In genomic region chr6:11115808-11116536, GRCh38 we compare ENCODE assay signal across 10 cellular contexts. TPM values are rescaled to one million over a fixed set of nuclear protein-coding genes. Genes with fewer than 3 reads are reported as not detected.
A peak's percentile ranks its signal among the peaks of the same experiment; 100 is the strongest.
DNase-seq lines count a peak whose midpoint lies in the region; ATAC-seq and TF ChIP-seq lines count a peak whose summit lies in the region.
"Not testable (repeated sequence)": the region's sequence is repeated elsewhere in the genome, so short reads cannot be mapped to it uniquely, and the experiment has no call there.
"Had no signal": no experiment of that assay in that cellular context is flagged by ENCODE, and none has a peak within 500 bp of the region (broad histone marks: within the 10 kb centered on the region; RNA-seq: fewer than 3 reads in every experiment).

No MANE protein-coding gene starts in this region.

- in situ Hi-C loops in SK-MEL-5 (cut with HindIII; ENCODE audit: low pct_unique_long_range_greater_than_20kb, low sequenced_read_pairs): not testable (repeated sequence)

- intact Hi-C loops in mucosa of descending colon (cut with DNase I, micrococcal nuclease): not testable (repeated sequence)

- peak; percentile 41 for DNase-seq in GM03348 (ENCODE audit: low spot score)
- peak; percentile 63 for DNase-seq in LHCN-M2 (ENCODE audit: low read depth)
- DNase-seq in SK-MEL-5 (ENCODE audit: low read depth, low spot score): peak; percentile 45
- DNase-seq in adipocyte (ENCODE audit: low read depth): peak; percentile 50
- peak; percentile 50 to 51 for DNase-seq in fibroblast of lung (ENCODE audit: low read depth in 2 of 2)
- DNase-seq in mucosa of descending colon: not testable (repeated sequence)

- peak; percentile 86 for ATAC-seq in HG02610 (IDR thresholded peaks at IDR 0.05; ENCODE audit: unreplicated experiment)
- peak; percentile 53 for ATAC-seq in mucosa of descending colon

- not testable (repeated sequence) for H3K9ac ChIP-seq in adipocyte (ENCODE audit: low read length); fibroblast of lung (ENCODE audit: insufficient read depth, low read length)

- H3K4me2 ChIP-seq in fibroblast of lung (ENCODE audit: extremely low read depth, insufficient read depth, low read length): not testable (repeated sequence)

- H3K9me3 ChIP-seq in adipocyte (ENCODE audit: control insufficient read depth, low read length); fibroblast of lung (ENCODE audit: control insufficient read depth, insufficient read depth, low read depth, low read length); mucosa of descending colon: not testable (repeated sequence)

- H3K4me3 ChIP-seq in adipocyte (ENCODE audit: low read length): peak overlapping the region; percentile 2
- H3K4me3 ChIP-seq in fibroblast of lung (replicated peaks in 1 of 4; ENCODE audit: control extremely low read depth in 1 of 4, insufficient read depth in 1 of 4, low read depth in 3 of 4, low read length in 4 of 4); mucosa of descending colon: not testable (repeated sequence)

- not testable (repeated sequence) for H4K20me1 ChIP-seq in fibroblast of lung (ENCODE audit: control insufficient read depth, extremely low read depth, insufficient read depth, low read length)

- not testable (repeated sequence) for TF ChIP-seq CTCF in fibroblast of lung (conservative IDR thresholded peaks at IDR 0.05 in 1 of 2, IDR thresholded peaks at IDR 0.05 in 1 of 2; ENCODE audit: low read depth in 1 of 2, low read length in 2 of 2); mucosa of descending colon (IDR thresholded peaks at IDR 0.05)

- H3K27me3 ChIP-seq in adipocyte (replicated peaks; ENCODE audit: control insufficient read depth, insufficient read depth, low read length); fibroblast of lung (ENCODE audit: control insufficient read depth, insufficient read depth, low read length): not testable (repeated sequence)

- H3K36me3 ChIP-seq in adipocyte (ENCODE audit: control insufficient read depth, insufficient read depth, low read length, severe bottlenecking); fibroblast of lung (ENCODE audit: control insufficient read depth, insufficient read depth, low read length); mucosa of descending colon (ENCODE audit: low read depth): not testable (repeated sequence)

- H3K79me2 ChIP-seq in fibroblast of lung (ENCODE audit: control insufficient read depth, insufficient read depth, low read length): peaks cover 22% of the 10 kb centered on the region

- H2AFZ ChIP-seq in fibroblast of lung (ENCODE audit: low read length): not testable (repeated sequence)

- H3K27ac ChIP-seq in fibroblast of lung (ENCODE audit: insufficient read depth, low read length): not testable (repeated sequence)

- H3K4me1 ChIP-seq in adipocyte (ENCODE audit: control insufficient read depth, insufficient read depth, low read length): peaks cover 17% of the 10 kb centered on the region
- not testable (repeated sequence) for H3K4me1 ChIP-seq in fibroblast of lung (ENCODE audit: control insufficient read depth, extremely low read depth, insufficient read depth, low read length); mucosa of descending colon (ENCODE audit: low read depth)

RNA-seq across cellular contexts. Expression of gene ERVFRD-1, which starts 4.4 kb away (rescaled TPM):
- not detected in 2 replicates for total RNA-seq in LHCN-M2 (2014; rRNA removed)
- polyA plus RNA-seq in LHCN-M2 (2012): 0.04 TPM
- total RNA-seq in SK-MEL-5 (2014; rRNA removed; shearing (Covaris generic)): 0.24 and 0.63 TPM in 2 replicates
- polyA plus RNA-seq in SK-MEL-5 (2015; cell fraction: cytosol; rRNA removed): 0.27 and 0.34 TPM in 2 replicates
- polyA plus RNA-seq in SK-MEL-5 (2015; cell fraction: nucleus; rRNA removed): 1.1 TPM in 2 replicates
- total RNA-seq in fibroblast of lung: not detected in 2 replicates
- not detected in 2 replicates for polyA plus RNA-seq in fibroblast of lung
- polyA plus RNA-seq in fibroblast of lung (2012): not detected in 2 replicates
- polyA minus RNA-seq in fibroblast of lung (ENCODE audit: low replicate concordance): not detected in 2 replicates
- under 1 TPM; 0.12 to 0.57 (median 0.19) TPM for total RNA-seq in mucosa of descending colon
- total RNA-seq: CD4-positive, alpha-beta memory T cell; cerebellum; T-helper 17 cell had no signal

RNA-seq across cellular contexts. Expression of gene SMIM13, which starts 22.3 kb away (rescaled TPM):
- total RNA-seq in LHCN-M2 (2014; rRNA removed) (9.4 and 11.4 TPM in 2 replicates), fibroblast of lung (6.7 and 7.4 TPM in 2 replicates), mucosa of descending colon (10 to 100 TPM in 1 of 3 donors, 1 to 10 TPM in 2; 5.4 to 10.9 (median 5.6) TPM)
- polyA plus RNA-seq in LHCN-M2 (2012): 5.5 TPM
- total RNA-seq in SK-MEL-5 (2014; rRNA removed; shearing (Covaris generic)): 33.8 and 34.3 TPM in 2 replicates
- polyA plus RNA-seq in SK-MEL-5 (2015; cell fraction: cytosol; rRNA removed): 23.1 and 28.6 TPM in 2 replicates
- polyA plus RNA-seq in SK-MEL-5 (2015; cell fraction: nucleus; rRNA removed): 17.2 and 17.3 TPM in 2 replicates
- 4.6 and 6.9 TPM in 2 replicates for polyA plus RNA-seq in fibroblast of lung
- polyA plus RNA-seq in fibroblast of lung (2012): 6.8 and 8.7 TPM in 2 replicates
- polyA minus RNA-seq in fibroblast of lung (ENCODE audit: low replicate concordance): 0.26 TPM in 1 of 2 replicates, not detected in the other
